In genomic region chr21:36245649-36246048, GRCh38 we compare ENCODE assay signal across 21 cellular contexts.
DNase-seq lines count a peak whose midpoint lies in the region; ATAC-seq, FAIRE-seq and TF ChIP-seq lines count a peak whose summit lies in the region.
"Had no signal": no experiment of that assay in that cellular context is flagged by ENCODE, and none has a peak within 500 bp of the region (broad histone marks: within the 10 kb centered on the region; RNA-seq: fewer than 3 reads in every experiment).

No MANE protein-coding gene starts in this region.

- intact Hi-C loops in OCI-LY7 (cut with micrococcal nuclease; ENCODE audit: unreplicated experiment), result no loop called here

- no peak for FAIRE-seq in D721Med (lab: Jason Lieb, UNC)
- FAIRE-seq: HepG2 had no signal

- CTCF ChIA-PET in OCI-LY7 (lab: Charles Lee; ENCODE audit: unreplicated experiment), result interaction anchor here (0.6 kb wide), 1 partner anchor 600 kb away, joined by 3 read pairs; no protein-coding TSS in a partner anchor

- peak overlapping the region; percentile 71 for H4K91ac ChIP-seq in trophoblast cell (ENCODE audit: low read depth, low read length)

- peak overlapping the region; percentile 60 for H3K18ac ChIP-seq in trophoblast cell (ENCODE audit: low read length)

- H2BK5ac ChIP-seq in trophoblast cell (ENCODE audit: low read depth, low read length, poor library complexity), result no peak overlapping the region

- H3K36me3 ChIP-seq in DOHH2 (ENCODE audit: control insufficient read depth, low read length) (no peaks in the 10 kb centered on the region), OCI-LY7 (ENCODE audit: insufficient read depth, low read length) (no peaks in the 10 kb centered on the region), esophagus (ENCODE audit: control insufficient read depth in 2 of 2, insufficient read depth in 2 of 2, low read length in 1 of 2) (peaks cover 14 to 15% of the 10 kb centered on the region in 2 donors), trophoblast cell (ENCODE audit: control insufficient read depth in 1 of 2, insufficient read depth in 2 of 2, low read length in 2 of 2) (peaks cover 21 to 35% of the 10 kb centered on the region in 2 experiments)

- H4K12ac ChIP-seq in trophoblast cell (ENCODE audit: low read depth, low read length), result no peak overlapping the region

- no peaks in the 10 kb centered on the region for H3F3A ChIP-seq in DOHH2 (ENCODE audit: control insufficient read depth, insufficient read depth)

- peak overlapping the region; percentile 31 for H3K4ac ChIP-seq in trophoblast cell (ENCODE audit: low read depth, low read length)

- H3K14ac ChIP-seq in trophoblast cell (ENCODE audit: low read length), result peak overlapping the region; percentile 37

- H2AFZ ChIP-seq in OCI-LY7 (ENCODE audit: low read length), result no peak overlapping the region
- no peak overlapping the region for H2AFZ ChIP-seq in trophoblast cell (ENCODE audit: insufficient read depth, low read length, poor library complexity)
- H2AFZ ChIP-seq: PC-9 had no signal

- H3K27me3 ChIP-seq in DOHH2 (ENCODE audit: control insufficient read depth, low read length), result no peaks in the 10 kb centered on the region
- no peaks in the 10 kb centered on the region for H3K27me3 ChIP-seq in esophagus (ENCODE audit: control insufficient read depth in 1 of 2, insufficient read depth in 2 of 2, low read length in 2 of 2)
- H3K27me3 ChIP-seq in trophoblast cell (ENCODE audit: insufficient read depth, low read length), result no peaks in the 10 kb centered on the region

- H3K79me1 ChIP-seq in trophoblast cell (ENCODE audit: low read length), result peaks cover 7% of the 10 kb centered on the region

- in situ Hi-C loops in GM13976 (cut with MboI; ENCODE audit: low sequenced_read_pairs, unreplicated experiment), result no loop called here

- H3K9me3 ChIP-seq in DOHH2 (ENCODE audit: control insufficient read depth, insufficient read depth, low read length), result no peaks in the 10 kb centered on the region
- no peaks in the 10 kb centered on the region for H3K9me3 ChIP-seq in OCI-LY7 (ENCODE audit: low read length)
- no peaks in the 10 kb centered on the region for H3K9me3 ChIP-seq in esophagus (ENCODE audit: control insufficient read depth in 2 of 2, insufficient read depth in 1 of 2, low read depth in 1 of 2, low read length in 1 of 2)
- H3K9me3 ChIP-seq in trophoblast cell (ENCODE audit: insufficient read depth, low read depth, low read length), result no peaks in the 10 kb centered on the region

- H3K79me2 ChIP-seq in DOHH2 (ENCODE audit: control insufficient read depth, low read length) (no peaks in the 10 kb centered on the region), OCI-LY7 (ENCODE audit: insufficient read depth, low read depth, low read length) (no peaks in the 10 kb centered on the region), trophoblast cell (ENCODE audit: control insufficient read depth, insufficient read depth, low read length, poor library complexity) (no peaks in the 10 kb centered on the region)

- 82 to 90% methylated on average over 18 of the region's 18 CpGs for WGBS in esophagus, 2 donors
- no CpG with 5 or more reads among the region's 18 CpGs for WGBS in trophoblast cell (ENCODE audit: extremely low coverage, insufficient coverage, insufficient read length)

- peak overlapping the region; percentile 36 for H2AK5ac ChIP-seq in trophoblast cell (ENCODE audit: low read length)

- H4K20me1 ChIP-seq in DOHH2 (ENCODE audit: control insufficient read depth, insufficient read depth, low read depth, low read length) (no peaks in the 10 kb centered on the region), OCI-LY7 (ENCODE audit: insufficient read depth, low read length) (no peaks in the 10 kb centered on the region)

- H3K27ac ChIP-seq in DOHH2 (ENCODE audit: low read depth, low read length) (no peak overlapping the region), OCI-LY7 (ENCODE audit: low read depth, low read length, poor library complexity, severe bottlenecking) (no peak overlapping the region), esophagus (ENCODE audit: low read depth in 2 of 2, low read length in 1 of 2) (peak overlapping the region; percentile 70 to 81), trophoblast cell (ENCODE audit: low read depth, low read length) (peak overlapping the region; percentile 54)
- H3K27ac ChIP-seq: PC-9 had no signal

- H3K9me2 ChIP-seq in DOHH2 (replicated peaks; ENCODE audit: control insufficient read depth, low read length) (no peaks in the 10 kb centered on the region), OCI-LY7 (ENCODE audit: insufficient read depth, low read length) (no peaks in the 10 kb centered on the region)

- H3K4me1 ChIP-seq in DOHH2 (ENCODE audit: control insufficient read depth, low read length), result no peaks in the 10 kb centered on the region
- no peaks in the 10 kb centered on the region for H3K4me1 ChIP-seq in OCI-LY7 (ENCODE audit: insufficient read depth, low read length, poor library complexity, severe bottlenecking)
- peaks cover 0 to 13% of the 10 kb centered on the region in 2 donors for H3K4me1 ChIP-seq in esophagus (ENCODE audit: control insufficient read depth in 2 of 2, insufficient read depth in 2 of 2, low read length in 1 of 2)
- H3K4me1 ChIP-seq in trophoblast cell (ENCODE audit: control insufficient read depth in 1 of 2, insufficient read depth in 2 of 2, low read length in 2 of 2), result peaks cover 19% of the 10 kb centered on the region in 2 experiments

- BruUV-seq in OCI-LY7 (replicated peaks; lab: Mats Ljungman, UMichigan), result no TSS peak

- POLR2A ChIA-PET in OCI-LY7 (lab: Charles Lee), result no interaction called here

- H3K4me3 ChIP-seq in DOHH2 (ENCODE audit: low read length) (no peak overlapping the region), OCI-LY7 (ENCODE audit: low read depth, low read length, poor library complexity, severe bottlenecking) (no peak overlapping the region), esophagus (ENCODE audit: low read depth in 1 of 2, low read length in 2 of 2) (no peak overlapping the region), trophoblast cell (ENCODE audit: low read depth, low read length) (no peak overlapping the region)
- H3K4me3 ChIP-seq: PC-9 had no signal

- peak overlapping the region; percentile 31 for H2BK120ac ChIP-seq in trophoblast cell (ENCODE audit: insufficient read depth, low read length, poor library complexity)

- H3K9ac ChIP-seq in trophoblast cell (ENCODE audit: low read length), result no peak overlapping the region

- no peak for ATAC-seq in GM18519 (IDR thresholded peaks at IDR 0.05; ENCODE audit: low FRiP score, unreplicated experiment)
- ATAC-seq: HepG2 had no signal

- DNase-seq in OCI-LY7 (ENCODE audit: low spot score) (no peak), trophoblast cell (no peak), GM13976 (ENCODE audit: low spot score) (no peak), NCI-H524 treated with DMSO at 0.1 percent for 48 hours (lab: John Stamatoyannopoulos, UW) (no peak), D721Med (ENCODE audit: insufficient read length, low spot score) (no peak)
- DNase-seq: C1 segment of cervical spinal cord; DMS153; EL; HFFc6; MM.1S; NCI-H1092 treated with DMSO at 0.1 percent for 48 hours; NCI-H1694; NCI-H2107; NCI-H226; NK-92 treated with Interleukin-12 subunit alpha and Interleukin-12 subunit beta, amount 100 ng/mL, for 24 hours; SW 1271 had no signal

- H3K4me2 ChIP-seq in DOHH2 (ENCODE audit: low read length), result no peak overlapping the region
- H3K4me2 ChIP-seq in OCI-LY7 (ENCODE audit: low read length), result no peak overlapping the region
- peak overlapping the region; percentile 25 for H3K4me2 ChIP-seq in trophoblast cell (ENCODE audit: low read length)
- H3K4me2 ChIP-seq: PC-9 had no signal

- peak; percentile 13 for TF ChIP-seq CTCF in DOHH2 (IDR thresholded peaks at IDR 0.05; ENCODE audit: low read depth, low read length, poor library complexity, severe bottlenecking)
- 0 out of 2 replicates have a peak, but pooled peaks have one; percentile 17 for TF ChIP-seq CTCF in OCI-LY7 (conservative IDR thresholded peaks at IDR 0.05; ENCODE audit: low read length)
- no peak for TF ChIP-seq CTCF in GM13976 (IDR thresholded peaks at IDR 0.05; ENCODE audit: borderline replicate concordance, control extremely low read depth, extremely low read depth, insufficient read depth, missing control alignments)
- no peak for TF ChIP-seq CTCF in D721Med (IDR thresholded peaks at IDR 0.05; ENCODE audit: insufficient read depth, missing control alignments)

- H3K23ac ChIP-seq in trophoblast cell (ENCODE audit: low read length), result no peak overlapping the region

- peak overlapping the region; percentile 43 for H4K8ac ChIP-seq in trophoblast cell (ENCODE audit: low read depth, low read length)

- peak overlapping the region; percentile 67 for H2BK12ac ChIP-seq in trophoblast cell (ENCODE audit: low read length)

Comparison
In these comparisons a context has a peak if more than half of its experiments do, and no peak if none do; other contexts are left out.
1. H3K27ac ChIP-seq: peak in esophagus (2 of 2) and trophoblast cell (single experiment); none in DOHH2 (single experiment) and OCI-LY7 (single experiment).
2. CTCF ChIP-seq: peak in DOHH2 (single experiment) and OCI-LY7 (single experiment); none in GM13976 (single experiment) and D721Med (single experiment).